1 cellular context compared by ENCODE assay signal in the genomic region with DNA sequence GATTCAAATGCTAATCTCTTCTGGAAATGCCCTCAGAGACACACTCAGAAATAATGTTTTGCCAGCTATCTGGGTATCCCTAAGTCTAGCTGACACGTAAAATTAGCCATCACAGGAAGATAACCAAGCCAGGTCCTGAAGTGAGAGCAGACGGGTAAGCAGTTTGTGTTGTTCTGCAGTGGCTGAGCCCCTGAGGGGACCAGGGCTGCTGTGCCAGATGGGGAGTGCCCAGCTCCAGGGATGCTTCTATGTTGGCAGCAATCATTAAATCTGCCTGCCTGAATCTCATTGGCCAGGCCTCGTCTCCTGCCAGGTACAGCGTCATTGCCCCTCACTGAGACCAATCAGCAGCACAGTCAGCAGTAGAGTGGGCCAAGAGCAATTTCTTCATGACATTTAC.
A peak's percentile ranks its signal among the peaks of the same experiment; 100 is the strongest.
TF ChIP-seq lines count a peak whose summit lies in the region.

No MANE protein-coding gene starts in this region.

TF ChIP-seq in SK-N-SH, 30 proteins besides CTCF, POLR2A, EP300 and RAD21:
- TF ChIP-seq, protein P1, sequence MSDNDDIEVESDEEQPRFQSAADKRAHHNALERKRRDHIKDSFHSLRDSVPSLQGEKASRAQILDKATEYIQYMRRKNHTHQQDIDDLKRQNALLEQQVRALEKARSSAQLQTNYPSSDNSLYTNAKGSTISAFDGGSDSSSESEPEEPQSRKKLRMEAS (IDR thresholded peaks at IDR 0.05; ENCODE audit: low read depth), result no peak
- no peak for TF ChIP-seq YY1 (IDR thresholded peaks at IDR 0.05; ENCODE audit: low read depth)
- peak; percentile 47; the same call in 1 of the 2 replicates for TF ChIP-seq MXI1 (IDR thresholded peaks at IDR 0.05; ENCODE audit: low read depth, low read length)
- TF ChIP-seq ELF1 (IDR thresholded peaks at IDR 0.05), result no peak
- TF ChIP-seq, protein P2, sequence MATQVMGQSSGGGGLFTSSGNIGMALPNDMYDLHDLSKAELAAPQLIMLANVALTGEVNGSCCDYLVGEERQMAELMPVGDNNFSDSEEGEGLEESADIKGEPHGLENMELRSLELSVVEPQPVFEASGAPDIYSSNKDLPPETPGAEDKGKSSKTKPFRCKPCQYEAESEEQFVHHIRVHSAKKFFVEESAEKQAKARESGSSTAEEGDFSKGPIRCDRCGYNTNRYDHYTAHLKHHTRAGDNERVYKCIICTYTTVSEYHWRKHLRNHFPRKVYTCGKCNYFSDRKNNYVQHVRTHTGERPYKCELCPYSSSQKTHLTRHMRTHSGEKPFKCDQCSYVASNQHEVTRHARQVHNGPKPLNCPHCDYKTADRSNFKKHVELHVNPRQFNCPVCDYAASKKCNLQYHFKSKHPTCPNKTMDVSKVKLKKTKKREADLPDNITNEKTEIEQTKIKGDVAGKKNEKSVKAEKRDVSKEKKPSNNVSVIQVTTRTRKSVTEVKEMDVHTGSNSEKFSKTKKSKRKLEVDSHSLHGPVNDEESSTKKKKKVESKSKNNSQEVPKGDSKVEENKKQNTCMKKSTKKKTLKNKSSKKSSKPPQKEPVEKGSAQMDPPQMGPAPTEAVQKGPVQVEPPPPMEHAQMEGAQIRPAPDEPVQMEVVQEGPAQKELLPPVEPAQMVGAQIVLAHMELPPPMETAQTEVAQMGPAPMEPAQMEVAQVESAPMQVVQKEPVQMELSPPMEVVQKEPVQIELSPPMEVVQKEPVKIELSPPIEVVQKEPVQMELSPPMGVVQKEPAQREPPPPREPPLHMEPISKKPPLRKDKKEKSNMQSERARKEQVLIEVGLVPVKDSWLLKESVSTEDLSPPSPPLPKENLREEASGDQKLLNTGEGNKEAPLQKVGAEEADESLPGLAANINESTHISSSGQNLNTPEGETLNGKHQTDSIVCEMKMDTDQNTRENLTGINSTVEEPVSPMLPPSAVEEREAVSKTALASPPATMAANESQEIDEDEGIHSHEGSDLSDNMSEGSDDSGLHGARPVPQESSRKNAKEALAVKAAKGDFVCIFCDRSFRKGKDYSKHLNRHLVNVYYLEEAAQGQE (IDR thresholded peaks at IDR 0.05; ENCODE audit: low read depth, low read length), result no peak
- TF ChIP-seq CHD2 (IDR thresholded peaks at IDR 0.05; ENCODE audit: low read length, partially characterized antibody), result peak; percentile 58
- TF ChIP-seq FOXM1 (IDR thresholded peaks at IDR 0.05; ENCODE audit: low read depth), result no peak
- peak; percentile 88 for TF ChIP-seq GATA2 (CRISPR knock-in tag; IDR thresholded peaks at IDR 0.05)
- TF ChIP-seq FOXJ3 (CRISPR knock-in tag; IDR thresholded peaks at IDR 0.05), result peak; percentile 93
- TF ChIP-seq MEF2A (IDR thresholded peaks at IDR 0.05; ENCODE audit: borderline replicate concordance, low read depth), result no peak
- TF ChIP-seq RXRA (IDR thresholded peaks at IDR 0.05; ENCODE audit: borderline replicate concordance, low read depth), result no peak
- TF ChIP-seq NRF1 (IDR thresholded peaks at IDR 0.05; ENCODE audit: low read depth, low read length), result no peak
- no peak for TF ChIP-seq JUND (IDR thresholded peaks at IDR 0.05)
- TF ChIP-seq, protein P3, sequence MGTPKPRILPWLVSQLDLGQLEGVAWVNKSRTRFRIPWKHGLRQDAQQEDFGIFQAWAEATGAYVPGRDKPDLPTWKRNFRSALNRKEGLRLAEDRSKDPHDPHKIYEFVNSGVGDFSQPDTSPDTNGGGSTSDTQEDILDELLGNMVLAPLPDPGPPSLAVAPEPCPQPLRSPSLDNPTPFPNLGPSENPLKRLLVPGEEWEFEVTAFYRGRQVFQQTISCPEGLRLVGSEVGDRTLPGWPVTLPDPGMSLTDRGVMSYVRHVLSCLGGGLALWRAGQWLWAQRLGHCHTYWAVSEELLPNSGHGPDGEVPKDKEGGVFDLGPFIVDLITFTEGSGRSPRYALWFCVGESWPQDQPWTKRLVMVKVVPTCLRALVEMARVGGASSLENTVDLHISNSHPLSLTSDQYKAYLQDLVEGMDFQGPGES (IDR thresholded peaks at IDR 0.05; ENCODE audit: low read depth, low read length), result no peak
- TF ChIP-seq, protein P4, sequence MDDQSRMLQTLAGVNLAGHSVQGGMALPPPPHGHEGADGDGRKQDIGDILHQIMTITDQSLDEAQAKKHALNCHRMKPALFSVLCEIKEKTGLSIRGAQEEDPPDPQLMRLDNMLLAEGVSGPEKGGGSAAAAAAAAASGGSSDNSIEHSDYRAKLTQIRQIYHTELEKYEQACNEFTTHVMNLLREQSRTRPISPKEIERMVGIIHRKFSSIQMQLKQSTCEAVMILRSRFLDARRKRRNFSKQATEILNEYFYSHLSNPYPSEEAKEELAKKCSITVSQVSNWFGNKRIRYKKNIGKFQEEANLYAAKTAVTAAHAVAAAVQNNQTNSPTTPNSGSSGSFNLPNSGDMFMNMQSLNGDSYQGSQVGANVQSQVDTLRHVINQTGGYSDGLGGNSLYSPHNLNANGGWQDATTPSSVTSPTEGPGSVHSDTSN (IDR thresholded peaks at IDR 0.05), result no peak
- TF ChIP-seq RCOR1 (IDR thresholded peaks at IDR 0.05; ENCODE audit: low read length), result peak; percentile 91
- TF ChIP-seq TCF12 (IDR thresholded peaks at IDR 0.05), result no peak
- no peak for TF ChIP-seq TAF1 (IDR thresholded peaks at IDR 0.05; ENCODE audit: borderline replicate concordance, low read depth, low read length)
